In the genomic region with DNA sequence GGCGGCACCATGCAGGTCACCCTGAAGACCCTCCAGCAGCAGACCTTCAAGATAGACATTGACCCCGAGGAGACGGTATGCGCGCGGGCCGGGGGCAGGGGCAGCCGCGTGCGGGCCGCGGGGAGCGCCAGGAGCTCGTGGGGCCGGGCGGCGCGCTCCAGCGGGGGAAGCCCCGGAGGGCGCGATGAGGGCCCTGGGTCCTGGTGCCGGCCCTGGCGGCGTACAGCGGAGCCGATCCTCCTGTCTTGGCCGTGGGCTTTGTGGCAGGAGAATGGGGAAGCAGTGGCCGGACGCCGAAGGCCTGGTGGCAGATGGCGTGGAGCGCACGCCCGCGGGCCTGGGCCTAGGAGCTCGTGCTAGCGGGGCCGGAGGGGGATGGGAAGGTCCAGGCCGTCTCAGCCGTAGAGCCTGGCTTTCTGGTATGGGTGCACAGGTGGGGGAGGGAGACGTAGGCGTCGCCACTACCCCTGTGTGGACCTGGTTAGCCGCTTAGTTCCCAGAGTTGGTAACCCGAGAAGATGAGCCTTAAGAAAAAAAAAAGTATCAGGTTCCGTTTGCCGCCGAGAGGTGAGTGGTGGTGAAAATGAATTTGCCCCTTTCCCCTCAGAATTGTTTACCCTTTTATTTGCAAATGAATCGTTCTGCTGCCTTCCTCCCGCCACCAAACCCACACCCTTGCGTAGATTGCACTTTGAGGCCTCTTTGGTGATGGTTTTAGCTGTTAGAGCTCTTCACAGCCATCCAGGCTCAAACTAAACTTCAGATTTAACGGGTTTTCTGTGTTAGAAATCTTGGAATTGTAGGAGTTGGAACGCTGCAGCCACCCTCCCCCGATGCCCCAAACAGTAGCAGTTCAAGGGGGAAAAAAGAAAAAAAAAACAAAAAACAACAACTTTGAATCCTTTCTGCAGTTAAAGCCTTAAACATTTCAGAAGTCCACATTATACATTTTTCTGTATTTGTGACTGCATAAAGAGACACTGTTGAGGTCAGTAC, we compare ENCODE assay signal across 8 cellular contexts. TPM values are rescaled to one million over a fixed set of nuclear protein-coding genes. Genes with fewer than 3 reads are reported as not detected.
A peak's percentile ranks its signal among the peaks of the same experiment; 100 is the strongest.
DNase-seq lines count a peak whose midpoint lies in the region; ATAC-seq and TF ChIP-seq lines count a peak whose summit lies in the region.

No MANE protein-coding gene starts in this region.

- peak overlapping the region; percentile 85 to 91 for H3K9ac ChIP-seq in colonic mucosa (ENCODE audit: low read depth in 2 of 2, low read length in 2 of 2)

- H3K27me3 ChIP-seq in colonic mucosa: no peaks in the 10 kb centered on the region

- H3K9me3 ChIP-seq in colonic mucosa: no peaks in the 10 kb centered on the region

- peak overlapping the region; percentile 99 for H3K27ac ChIP-seq in colonic mucosa

- POLR2A ChIA-PET in AG04449 (lab: Yijun Ruan, JAX): interaction anchor here (0.6 to 3.2 kb wide), 5 partner anchors 10 to 1530 kb away, joined by 3 to 11 read pairs (median 5); no protein-coding TSS in a partner anchor

- peak overlapping the region; percentile 94 for H3K4me3 ChIP-seq in AG04449 (ENCODE audit: low read depth, low read length)
- H3K4me3 ChIP-seq in colonic mucosa: peak overlapping the region; percentile 95

- H3K4me1 ChIP-seq in colonic mucosa: peaks cover 18% of the 10 kb centered on the region

- H3K36me3 ChIP-seq in colonic mucosa: no peaks in the 10 kb centered on the region

- DNase-seq in AG04449 (ENCODE audit: low read depth, low spot score) (no peak), NCI-H2196 treated with DMSO at 0.1 percent for 48 hours (lab: John Stamatoyannopoulos, UW; ENCODE audit: unreplicated experiment) (peak; percentile 42), colonic mucosa (peak; percentile 83), left lobe of liver (ENCODE audit: low spot score) (peak; percentile 84)
- DNase-seq in activated CD4-positive, alpha-beta T cell treated with anti-CD3 and anti-CD28 coated beads for 4 hours: peak; percentile 52 to 57
- peak; percentile 55 to 56 for DNase-seq in stimulated activated CD4-positive, alpha-beta T cell treated with anti-CD3 and anti-CD28 coated beads, Interleukin-2, amount 100 ng/mL, for 48 hours

- intact Hi-C loops in colonic mucosa (cut with DNase I): no loop called here

- CTCF ChIA-PET in AG04449 (lab: Yijun Ruan, JAX): interaction anchor here (1.6 kb wide), 1 partner anchor 15 kb away, joined by 4 read pairs; no protein-coding TSS in a partner anchor

- TF ChIP-seq CTCF in AG04449 (IDR thresholded peaks at IDR 0.05; ENCODE audit: insufficient read depth, low read length, missing control alignments) (no peak), colonic mucosa (IDR thresholded peaks at IDR 0.05) (no peak)

- ATAC-seq in GM18867 (IDR thresholded peaks at IDR 0.05; ENCODE audit: unreplicated experiment) (peak; percentile 54), HG03066 (IDR thresholded peaks at IDR 0.05; ENCODE audit: low read depth, unreplicated experiment) (peak; percentile 37), left lobe of liver (peak; percentile 68)

RNA-seq across cellular contexts. Expression of a gene that starts 0.8 kb away (rescaled TPM):
- total RNA-seq in colonic mucosa: 100 to 1,000 TPM; 119 to 146 TPM
- total RNA-seq in left lobe of liver: 98.7 TPM
